Comparison of ENCODE assay signal across 9 cellular contexts in genomic region chr9:133146746-133147411, GRCh38. TPM values are rescaled to one million over a fixed set of nuclear protein-coding genes. Genes with fewer than 3 reads are reported as not detected.
A peak's percentile ranks its signal among the peaks of the same experiment; 100 is the strongest.
DNase-seq lines count a peak whose midpoint lies in the region; FAIRE-seq and TF ChIP-seq lines count a peak whose summit lies in the region.
"Had no signal": no experiment of that assay in that cellular context is flagged by ENCODE, and none has a peak within 500 bp of the region (broad histone marks: within the 10 kb centered on the region; RNA-seq: fewer than 3 reads in every experiment).

No MANE protein-coding gene starts in this region.

- peak overlapping the region; percentile 94 for H3K27ac Mint-ChIP-seq in Caco-2 (ENCODE audit: unreplicated experiment)

- peaks cover 26% of the 10 kb centered on the region; the same call in 1 of the 2 replicates for H3F3A ChIP-seq in PC-9 (ENCODE audit: insufficient read depth, low read depth)

- intact Hi-C loops in Caco-2 (cut with micrococcal nuclease; ENCODE audit: unreplicated experiment) (loop anchor here (1.0 kb wide), 2 partner anchors 27 to 44 kb away; no protein-coding TSS in a partner anchor), PC-9 (cut with micrococcal nuclease; ENCODE audit: unreplicated experiment) (loop anchor here (1.0 kb wide), 1 partner anchor 122 kb away; no protein-coding TSS in a partner anchor), posterior vena cava (cut with DNase I) (loop anchor here (2.0 to 10.0 kb wide), 3 partner anchors 44 to 102 kb away; no protein-coding TSS in a partner anchor)

- peaks cover 4% of the 10 kb centered on the region for H3K4me1 Mint-ChIP-seq in Caco-2 (ENCODE audit: low read depth, unreplicated experiment)

- H3K36me3 ChIP-seq in Caco-2 (ENCODE audit: control insufficient read depth, insufficient read depth, low read length): peaks cover 3% of the 10 kb centered on the region
- no peaks in the 10 kb centered on the region for H3K36me3 ChIP-seq in PC-9 (ENCODE audit: low read depth)
- peaks cover 8% of the 10 kb centered on the region for H3K36me3 ChIP-seq in effector memory CD4-positive, alpha-beta T cell (ENCODE audit: control insufficient read depth, insufficient read depth, low read length)

- DNase-seq in Caco-2 (no peak), PC-9 (no peak), posterior vena cava (ENCODE audit: low spot score) (peak; percentile 73), SKM-1 treated with dmso at 0.1 percent for 144 hours (lab: John Stamatoyannopoulos, UW; ENCODE audit: unreplicated experiment) (no peak), NCI-H526 (lab: John Stamatoyannopoulos, UW) (no peak), HTR-8/SVneo (ENCODE audit: insufficient read length, low spot score) (no peak), islet precursor cell (no peak)
- DNase-seq in effector memory CD4-positive, alpha-beta T cell: no peak

- peak overlapping the region; percentile 89 for H3K4me2 ChIP-seq in PC-9

- H3K4me3 ChIP-seq in Caco-2 (ENCODE audit: low read depth, low read length): no peak overlapping the region
- no peak overlapping the region for H3K4me3 ChIP-seq in PC-9
- H3K4me3 ChIP-seq in effector memory CD4-positive, alpha-beta T cell (ENCODE audit: insufficient read depth, low read depth, low read length, poor library complexity, severe bottlenecking): no peak overlapping the region

- no peaks in the 10 kb centered on the region for H3K27me3 Mint-ChIP-seq in Caco-2 (ENCODE audit: insufficient read depth, unreplicated experiment)

- H3K4me3 Mint-ChIP-seq in Caco-2 (ENCODE audit: unreplicated experiment): peak overlapping the region; percentile 90

- CTCF ChIA-PET in Caco-2 (lab: Charles Lee): interaction anchor here (0.9 kb wide), 1 partner anchor 14 kb away, joined by 3 read pairs; no protein-coding TSS in a partner anchor
- CTCF ChIA-PET in PC-9 (lab: Charles Lee): interaction anchor here (0.6 to 2.1 kb wide), 9 partner anchors 12 to 183 kb away, joined by 3 to 9 read pairs (median 4); no protein-coding TSS in a partner anchor

- TF ChIP-seq CTCF in Caco-2 (IDR thresholded peaks at IDR 0.05; ENCODE audit: insufficient read depth in 1 of 2, low read depth in 1 of 2, low read length in 1 of 2, severe bottlenecking in 1 of 2, unreplicated experiment in 1 of 2) (no peak), PC-9 (conservative IDR thresholded peaks at IDR 0.05) (no peak)

- no peak overlapping the region for H2AFZ ChIP-seq in PC-9

- BruUV-seq in Caco-2 (replicated peaks; lab: Mats Ljungman, UMichigan) (no TSS peak), PC-9 (replicated peaks; lab: Mats Ljungman, UMichigan) (no TSS peak)

- no peaks in the 10 kb centered on the region for H3K9me3 Mint-ChIP-seq in Caco-2 (ENCODE audit: unreplicated experiment)

- H3K27me3 ChIP-seq in Caco-2 (replicated peaks; ENCODE audit: control insufficient read depth, insufficient read depth, low read length) (no peaks in the 10 kb centered on the region), PC-9 (ENCODE audit: insufficient read depth, low read depth) (no peaks in the 10 kb centered on the region)
- no peaks in the 10 kb centered on the region for H3K27me3 ChIP-seq in effector memory CD4-positive, alpha-beta T cell (replicated peaks; ENCODE audit: control insufficient read depth, insufficient read depth, low read length, poor library complexity, severe bottlenecking)

- H3K9me2 ChIP-seq in PC-9 (ENCODE audit: insufficient read depth): no peaks in the 10 kb centered on the region

- peaks cover 33% of the 10 kb centered on the region for H4K20me1 ChIP-seq in PC-9 (ENCODE audit: insufficient read depth)

- H3K9me3 ChIP-seq in Caco-2 (no peaks in the 10 kb centered on the region), PC-9 (ENCODE audit: insufficient read depth, low read depth) (no peaks in the 10 kb centered on the region)
- H3K9me3 ChIP-seq in effector memory CD4-positive, alpha-beta T cell (ENCODE audit: control insufficient read depth, low read length): no peaks in the 10 kb centered on the region

- no peak for FAIRE-seq in HTR-8/SVneo (lab: Jason Lieb, UNC)
- FAIRE-seq: G401.6 had no signal

- H3K27ac ChIP-seq in PC-9: no peak overlapping the region
- H3K27ac ChIP-seq in effector memory CD4-positive, alpha-beta T cell (ENCODE audit: insufficient read depth, low read length, poor library complexity, severe bottlenecking): peak overlapping the region; percentile 98

- POLR2A ChIA-PET in Caco-2 (lab: Charles Lee) (interaction anchor here (2.7 kb wide), 1 partner anchor 116 kb away, joined by 17 read pairs; the partner anchor contains the start of gene GTF3C5), PC-9 (lab: Charles Lee; ENCODE audit: unreplicated experiment) (interaction anchor here (3.0 kb wide), 1 partner anchor 117 kb away, joined by 42 read pairs; no protein-coding TSS in a partner anchor)

- peaks cover 20% of the 10 kb centered on the region for H3K4me1 ChIP-seq in Caco-2
- peaks cover 32% of the 10 kb centered on the region for H3K4me1 ChIP-seq in PC-9 (replicated peaks; ENCODE audit: insufficient read depth)
- peaks cover 56% of the 10 kb centered on the region for H3K4me1 ChIP-seq in effector memory CD4-positive, alpha-beta T cell (ENCODE audit: control insufficient read depth, insufficient read depth, low read length, poor library complexity, severe bottlenecking)

- H3K79me2 ChIP-seq in PC-9 (ENCODE audit: low read depth): peaks cover 29% of the 10 kb centered on the region

- H3K36me3 Mint-ChIP-seq in Caco-2 (ENCODE audit: insufficient read depth, unreplicated experiment): peaks cover 26% of the 10 kb centered on the region

RNA-seq across cellular contexts. Expression of gene GBGT1, which starts 16.8 kb away (rescaled TPM):
- total RNA-seq in Caco-2 (2022) (0.14 and 0.16 TPM in 2 replicates), PC-9 (2021) (1.2 and 3.0 TPM in 2 replicates), posterior vena cava (10 to 100 TPM; 14.2 to 19.9 TPM)

RNA-seq across cellular contexts. Expression of gene RALGDS, which starts 25.8 kb away (rescaled TPM):
- total RNA-seq in Caco-2 (2022) (18.7 and 19.7 TPM in 2 replicates), PC-9 (2021) (24.8 and 30.0 TPM in 2 replicates), posterior vena cava (10 to 100 TPM; 27.6 to 28.3 TPM)
